8 cellular contexts compared by ENCODE assay signal in the genomic region with DNA sequence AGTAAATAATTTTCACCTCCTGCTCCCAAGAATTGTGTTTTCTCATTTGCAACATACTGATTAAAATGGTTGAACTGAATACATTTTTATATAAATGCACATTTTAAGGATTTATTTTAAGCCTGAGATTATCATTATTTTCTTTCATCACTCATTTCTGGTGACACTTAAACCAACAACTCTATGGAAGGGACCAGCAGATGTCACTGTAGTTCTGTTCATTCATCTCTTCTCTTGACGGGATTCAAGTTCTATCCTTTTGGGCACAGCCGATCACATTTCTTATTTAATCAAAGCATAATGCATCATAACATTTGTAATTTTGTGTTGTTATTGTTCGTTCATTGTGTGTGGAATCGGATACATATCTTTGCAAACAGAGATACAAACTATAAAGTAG.
A peak's percentile ranks its signal among the peaks of the same experiment; 100 is the strongest.
DNase-seq lines count a peak whose midpoint lies in the region; ATAC-seq and TF ChIP-seq lines count a peak whose summit lies in the region.

No MANE protein-coding gene starts in this region.

- CTCF ChIA-PET in activated naive CD4-positive, alpha-beta T cell treated with anti-CD3 and anti-CD28 coated beads, Interleukin-2, amount 10 ng/mL, durations not matched to agents 7 days and 5 days (lab: Charles Lee), result no interaction called here

- no peaks in the 10 kb centered on the region for H3K9me2 ChIP-seq in Loucy (replicated peaks; ENCODE audit: low read depth, low read length)

- H2AFZ ChIP-seq in Loucy (ENCODE audit: low read length), result no peak overlapping the region

- ATAC-seq in upper lobe of right lung (peak; percentile 60), natural killer cell (no peak)

- no peak overlapping the region for H3K27ac ChIP-seq in upper lobe of right lung

- H3K27me3 ChIP-seq in Loucy (ENCODE audit: insufficient read depth, low read length, poor library complexity, severe bottlenecking) (no peaks in the 10 kb centered on the region), upper lobe of right lung (no peaks in the 10 kb centered on the region)

- H3K36me3 ChIP-seq in Loucy (ENCODE audit: insufficient read depth, low read length), result no peaks in the 10 kb centered on the region
- no peaks in the 10 kb centered on the region for H3K36me3 ChIP-seq in upper lobe of right lung

- DNase-seq in D341Med (ENCODE audit: low spot score) (peak; percentile 45), amniotic epithelial cell (ENCODE audit: low read depth) (peak; percentile 13), iPS-NIHi7 (ENCODE audit: extremely low spot score) (peak; percentile 30), upper lobe of right lung (no peak), natural killer cell (no peak)
- DNase-seq in activated naive CD4-positive, alpha-beta T cell (lab: John Stamatoyannopoulos, UW), result no peak
- no peak for DNase-seq in activated naive CD4-positive, alpha-beta T cell treated with anti-CD3 and anti-CD28 coated beads, Interleukin-2, amount 10 ng/mL, durations not matched to agents 7 days and 5 days

- H3K9me3 Mint-ChIP-seq in natural killer cell, result no peaks in the 10 kb centered on the region
- no peaks in the 10 kb centered on the region for H3K9me3 Mint-ChIP-seq in activated naive CD4-positive, alpha-beta T cell treated with anti-CD3 and anti-CD28 coated beads, Interleukin-2, amount 10 ng/mL, durations not matched to agents 7 days and 5 days

- H3K27ac Mint-ChIP-seq in natural killer cell, result no peak overlapping the region
- no peak overlapping the region for H3K27ac Mint-ChIP-seq in activated naive CD4-positive, alpha-beta T cell treated with anti-CD3 and anti-CD28 coated beads, Interleukin-2, amount 10 ng/mL, durations not matched to agents 7 days and 5 days

- TF ChIP-seq CTCF in Loucy (conservative IDR thresholded peaks at IDR 0.05; ENCODE audit: low read length) (peak; percentile 83), upper lobe of right lung (IDR thresholded peaks at IDR 0.05) (peak; percentile 61), natural killer cell (IDR thresholded peaks at IDR 0.05) (no peak)

- peaks cover 5% of the 10 kb centered on the region for H3K4me1 ChIP-seq in Loucy (ENCODE audit: insufficient read depth, low read length, poor library complexity, severe bottlenecking)
- H3K4me1 ChIP-seq in upper lobe of right lung, result no peaks in the 10 kb centered on the region

- no peaks in the 10 kb centered on the region for H3K79me2 ChIP-seq in Loucy (ENCODE audit: insufficient read depth, low read length)

- no peaks in the 10 kb centered on the region for H3K9me3 ChIP-seq in Loucy (ENCODE audit: insufficient read depth, low read depth, low read length)
- no peaks in the 10 kb centered on the region for H3K9me3 ChIP-seq in upper lobe of right lung

- peaks cover 5 to 6% of the 10 kb centered on the region in 2 donors for H3K27me3 Mint-ChIP-seq in natural killer cell (ENCODE audit: low read depth in 2 of 2)
- H3K27me3 Mint-ChIP-seq in activated naive CD4-positive, alpha-beta T cell treated with anti-CD3 and anti-CD28 coated beads, Interleukin-2, amount 10 ng/mL, durations not matched to agents 7 days and 5 days, result no peaks in the 10 kb centered on the region

- no peak overlapping the region for H3K4me3 Mint-ChIP-seq in natural killer cell
- H3K4me3 Mint-ChIP-seq in activated naive CD4-positive, alpha-beta T cell treated with anti-CD3 and anti-CD28 coated beads, Interleukin-2, amount 10 ng/mL, durations not matched to agents 7 days and 5 days, result no peak overlapping the region

- no peaks in the 10 kb centered on the region for H3F3A ChIP-seq in Loucy (ENCODE audit: low read depth)

- no peak overlapping the region for H3K4me3 ChIP-seq in Loucy (ENCODE audit: low read length, poor library complexity, severe bottlenecking)
- no peak overlapping the region for H3K4me3 ChIP-seq in upper lobe of right lung

- no peak overlapping the region for H3K9ac ChIP-seq in Loucy (ENCODE audit: low read depth, low read length, poor library complexity, severe bottlenecking)

- no peaks in the 10 kb centered on the region for H4K20me1 ChIP-seq in Loucy (ENCODE audit: insufficient read depth, low read length, poor library complexity, severe bottlenecking)

- no peaks in the 10 kb centered on the region for H3K36me3 Mint-ChIP-seq in natural killer cell
- H3K36me3 Mint-ChIP-seq in activated naive CD4-positive, alpha-beta T cell treated with anti-CD3 and anti-CD28 coated beads, Interleukin-2, amount 10 ng/mL, durations not matched to agents 7 days and 5 days, result no peaks in the 10 kb centered on the region

- intact Hi-C loops in upper lobe of right lung (cut with DNase I), result no loop called here
- intact Hi-C loops in natural killer cell (cut with micrococcal nuclease), result no loop called here

- H3K4me1 Mint-ChIP-seq in natural killer cell, result no peaks in the 10 kb centered on the region
- H3K4me1 Mint-ChIP-seq in activated naive CD4-positive, alpha-beta T cell treated with anti-CD3 and anti-CD28 coated beads, Interleukin-2, amount 10 ng/mL, durations not matched to agents 7 days and 5 days, result no peaks in the 10 kb centered on the region

- H3K4me2 ChIP-seq in Loucy (ENCODE audit: low read depth, low read length, poor library complexity, severe bottlenecking), result no peak overlapping the region

Comparison
In these comparisons a context has a peak if more than half of its experiments do, and no peak if none do; other contexts are left out.
1. DNase-seq: peak in D341Med (single experiment), amniotic epithelial cell (single experiment) and iPS-NIHi7 (single experiment); none in upper lobe of right lung (single experiment), activated naive CD4-positive, alpha-beta T cell (0 of 4), natural killer cell (single experiment) and activated naive CD4-positive, alpha-beta T cell treated with anti-CD3 and anti-CD28 coated beads, Interleukin-2, amount 10 ng/mL, durations not matched to agents 7 days and 5 days (single experiment).